Comparison of ENCODE assay signal across 8 cellular contexts in genomic region chr13:99062593-99062992, GRCh38.
DNase-seq lines count a peak whose midpoint lies in the region; ATAC-seq and TF ChIP-seq lines count a peak whose summit lies in the region.

No MANE protein-coding gene starts in this region.

- intact Hi-C loops in psoas muscle (cut with DNase I): no loop called here

- DNase-seq in DMS153 (lab: John Stamatoyannopoulos, UW) (peak; percentile 54), NCI-H69 (lab: John Stamatoyannopoulos, UW) (peak; percentile 92), fibroblast of gingiva (ENCODE audit: low read depth) (peak; percentile 74), psoas muscle (peak in 1 of 2 donors; percentile 35), GM19240 (ENCODE audit: insufficient read length, low spot score) (no peak)
- no peak for DNase-seq in activated CD4-positive, alpha-beta T cell treated with anti-CD3 and anti-CD28 coated beads for 4 hours
- DNase-seq in central memory CD4-positive, alpha-beta T cell: no peak

- no peaks in the 10 kb centered on the region for H3K4me1 ChIP-seq in psoas muscle

- 47 to 52% (median 50%) methylated on average over 10 of the region's 10 CpGs for WGBS in psoas muscle, 3 donors

- H3K36me3 ChIP-seq in psoas muscle (ENCODE audit: insufficient read depth in 1 of 2, low read depth in 1 of 2): no peaks in the 10 kb centered on the region

- H3K27ac ChIP-seq in psoas muscle: peak overlapping the region; percentile 41

- no peaks in the 10 kb centered on the region for H3K9me3 ChIP-seq in psoas muscle

- H3K4me3 ChIP-seq in psoas muscle: no peak overlapping the region

- no peak for TF ChIP-seq CTCF in psoas muscle (IDR thresholded peaks at IDR 0.05)

- H3K27me3 ChIP-seq in psoas muscle (ENCODE audit: insufficient read depth in 3 of 3, low read length in 2 of 3): no peaks in the 10 kb centered on the region

- ATAC-seq in psoas muscle (no peak), GM21825 (IDR thresholded peaks at IDR 0.05; ENCODE audit: unreplicated experiment) (no peak)

Comparison
In these comparisons a context has a peak if more than half of its experiments do, and no peak if none do; other contexts are left out.
1. DNase-seq: peak in DMS153 (single experiment), NCI-H69 (single experiment) and fibroblast of gingiva (single experiment); none in activated CD4-positive, alpha-beta T cell treated with anti-CD3 and anti-CD28 coated beads for 4 hours (0 of 2), GM19240 (single experiment) and central memory CD4-positive, alpha-beta T cell (single experiment).